ENCODE assay signal across 1 cellular context in genomic region chr18:24173997-24174396, GRCh38.
TF ChIP-seq lines count a peak whose summit lies in the region.

No MANE protein-coding gene starts in this region.

TF ChIP-seq in GM23338, 12 proteins besides CTCF, POLR2A, EP300 and RAD21 (continued from another document):
- no peak for TF ChIP-seq REST (IDR thresholded peaks at IDR 0.05; ENCODE audit: unreplicated experiment)
- TF ChIP-seq EZH2 (IDR thresholded peaks at IDR 0.05; ENCODE audit: low read depth, unreplicated experiment) = no peak
- no peak for TF ChIP-seq ZNF462 (CRISPR knock-in tag; IDR thresholded peaks at IDR 0.05)
- TF ChIP-seq ZNF114 (CRISPR knock-in tag; IDR thresholded peaks at IDR 0.05) = no peak
- no peak for TF ChIP-seq ZNF331 (CRISPR knock-in tag; IDR thresholded peaks at IDR 0.05; ENCODE audit: low read depth)
- TF ChIP-seq STAT1 (IDR thresholded peaks at IDR 0.05; ENCODE audit: unreplicated experiment) = no peak
- no peak for TF ChIP-seq POLR2AphosphoS5 (IDR thresholded peaks at IDR 0.05; ENCODE audit: low read depth)
